Comparison of ENCODE assay signal across 1 cellular context in genomic region chrX:136954930-136955329, GRCh38.
TF ChIP-seq lines count a peak whose summit lies in the region.

No MANE protein-coding gene starts in this region.

TF ChIP-seq in K562, 482 proteins besides CTCF, POLR2A, EP300 and RAD21 (continued from another document):
- TF ChIP-seq RFX1 (IDR thresholded peaks at IDR 0.05) (no peak), NFRKB (IDR thresholded peaks at IDR 0.05; ENCODE audit: low read depth) (no peak), BCL6 (CRISPR knock-in tag; IDR thresholded peaks at IDR 0.05) (no peak)
TF ChIP-seq in K562: peak in this region for 0.
